Comparison of ENCODE assay signal across 8 cellular contexts in genomic region chr22:33919591-33920501, GRCh38.
DNase-seq lines count a peak whose midpoint lies in the region; ATAC-seq and TF ChIP-seq lines count a peak whose summit lies in the region.

LARGE1 (minus strand) TSS chr22:33920476.

- H3K4me3 Mint-ChIP-seq in nephron progenitor cell, result peak within 1 kb of the TSS; percentile 92

- H3K9me3 Mint-ChIP-seq in nephron progenitor cell, result no peaks in the 10 kb centered on the region

- H3K27me3 Mint-ChIP-seq in nephron progenitor cell (ENCODE audit: low read depth, poor library complexity), result peaks cover 4% of the 10 kb centered on the region

- no peak within 1 kb of the TSS for H3K27ac Mint-ChIP-seq in nephron progenitor cell

- H3K4me1 Mint-ChIP-seq in nephron progenitor cell, result peaks cover 59% of the 10 kb centered on the region

- peak; percentile 26 for DNase-seq in activated CD4-positive, alpha-beta T cell treated with anti-CD3 and anti-CD28 coated beads for 48 hours
- DNase-seq in activated CD4-positive, alpha-beta T cell treated with anti-CD3 and anti-CD28 coated beads, Interleukin-2, amount 50 U/mL, for 1 hour, result no peak
- peak; percentile 4 to 12 for DNase-seq in activated CD4-positive, alpha-beta T cell treated with anti-CD3 and anti-CD28 coated beads, Interleukin-2, amount 50 U/mL, for 48 hours
- peak; percentile 10 for DNase-seq in foreskin melanocyte
- peak; percentile 63 for DNase-seq in nephron progenitor cell
- DNase-seq in NCI-H187 treated with DMSO at 0.1 percent for 48 hours (lab: John Stamatoyannopoulos, UW), result no peak

- ATAC-seq in HG03159 (IDR thresholded peaks at IDR 0.05; ENCODE audit: unreplicated experiment) (peak; percentile 6), GM19351 (IDR thresholded peaks at IDR 0.05; ENCODE audit: unreplicated experiment) (no peak)

- TF ChIP-seq CTCF in nephron progenitor cell (IDR thresholded peaks at IDR 0.05), result no peak

- no peaks in the 10 kb centered on the region for H3K36me3 Mint-ChIP-seq in nephron progenitor cell (ENCODE audit: low read depth)

Comparison
In these comparisons a context has a peak if more than half of its experiments do, and no peak if none do; other contexts are left out.
1. DNase-seq: peak in activated CD4-positive, alpha-beta T cell treated with anti-CD3 and anti-CD28 coated beads for 48 hours (single experiment), activated CD4-positive, alpha-beta T cell treated with anti-CD3 and anti-CD28 coated beads, Interleukin-2, amount 50 U/mL, for 48 hours (2 of 2), foreskin melanocyte (single experiment) and nephron progenitor cell (single experiment); none in activated CD4-positive, alpha-beta T cell treated with anti-CD3 and anti-CD28 coated beads, Interleukin-2, amount 50 U/mL, for 1 hour (single experiment) and NCI-H187 treated with DMSO at 0.1 percent for 48 hours (single experiment).